In genomic region chr2:41935004-41935401, GRCh38 we compare ENCODE assay signal across 28 cellular contexts.
DNase-seq lines count a peak whose midpoint lies in the region; ATAC-seq and TF ChIP-seq lines count a peak whose summit lies in the region.
"Had no signal": no experiment of that assay in that cellular context is flagged by ENCODE, and none has a peak within 500 bp of the region (broad histone marks: within the 10 kb centered on the region; RNA-seq: fewer than 3 reads in every experiment).

No MANE protein-coding gene starts in this region.

- TF ChIP-seq POLR2A in ovary (IDR thresholded peaks at IDR 0.05), result no peak

- TF ChIP-seq EP300 in ovary (IDR thresholded peaks at IDR 0.05), result no peak

- no peak overlapping the region for H2BK15ac ChIP-seq in H9 (ENCODE audit: low read depth, low read length)

- no peak for ATAC-seq in lower lobe of right lung
- no peak for ATAC-seq in HG02870 (IDR thresholded peaks at IDR 0.05; ENCODE audit: unreplicated experiment)
- ATAC-seq: gastrocnemius medialis; GM23338; stimulated activated effector memory CD8-positive, alpha-beta T cell treated with anti-CD3 and anti-CD28 coated beads, Interleukin-12 subunit alpha, Interleukin-12 subunit beta, amount 100 ng/mL, for 72 hours; upper lobe of right lung had no signal

- H3K56ac ChIP-seq in H9 (ENCODE audit: insufficient read length, low read depth, low read length), result no peak overlapping the region

- H2AK5ac ChIP-seq in H9 (ENCODE audit: insufficient read length, low read length), result no peak overlapping the region

- no peak overlapping the region for H2BK5ac ChIP-seq in H9 (ENCODE audit: insufficient read length, low read length)

- H3K79me2 ChIP-seq in GM23248 (ENCODE audit: insufficient read depth), result no peaks in the 10 kb centered on the region
- H3K79me2 ChIP-seq in H9 (ENCODE audit: insufficient read depth, low read length), result no peaks in the 10 kb centered on the region

- H3K4me3 ChIP-seq in GM23248 (no peak overlapping the region), adipocyte (ENCODE audit: low read length) (peak overlapping the region; percentile 40), lower lobe of right lung (no peak overlapping the region), skeletal muscle tissue (ENCODE audit: low read length in 3 of 3) (no peak overlapping the region), ovary (no peak overlapping the region)
- H3K4me3 ChIP-seq: gastrocnemius medialis, GM23338, psoas muscle, SK-N-MC, upper lobe of right lung had no signal

- H3K9ac ChIP-seq in GM23248 (peak overlapping the region; percentile 63; the same call in 1 of the 2 replicates), adipocyte (ENCODE audit: low read length) (peak overlapping the region; percentile 81), skeletal muscle tissue (ENCODE audit: low read depth in 1 of 3, low read length in 3 of 3) (no peak overlapping the region), H9 (ENCODE audit: extremely low read depth, insufficient read length, low read length) (no peak overlapping the region)

- intact Hi-C loops in lower lobe of right lung (cut with DNase I), result no loop called here
- intact Hi-C loops in ovary (cut with DNase I), result loop anchor here in 1 of 4 donors (10.0 kb wide), 1 partner anchor 120 kb away; no protein-coding TSS in a partner anchor

- peaks cover 63 to 72% of the 10 kb centered on the region in 2 experiments for H3K4me1 Mint-ChIP-seq in H9

- no peak overlapping the region for H4K8ac ChIP-seq in H9 (replicated peaks; ENCODE audit: insufficient read length, low read depth, low read length)

- H3K4ac ChIP-seq in H9 (ENCODE audit: low read depth, low read length), result no peak overlapping the region

- H3K4me3 Mint-ChIP-seq in H9, result no peak overlapping the region
- H3K4me3 Mint-ChIP-seq: CD14-positive monocyte; GM23338; stimulated activated effector memory CD8-positive, alpha-beta T cell treated with anti-CD3 and anti-CD28 coated beads, Interleukin-12 subunit alpha, Interleukin-12 subunit beta, amount 100 ng/mL, for 72 hours had no signal

- H3K27me3 Mint-ChIP-seq in H9 (ENCODE audit: low read depth), result peaks cover 6% of the 10 kb centered on the region

- no peak overlapping the region for H2BK12ac ChIP-seq in H9 (ENCODE audit: insufficient read length, low read depth, low read length)

- no peaks in the 10 kb centered on the region for H3K79me1 ChIP-seq in H9 (ENCODE audit: insufficient read depth, low read depth, low read length, poor library complexity, severe bottlenecking)

- no peaks in the 10 kb centered on the region for H3K36me3 Mint-ChIP-seq in H9 (ENCODE audit: insufficient read depth in 1 of 3, low read depth in 3 of 3)
- H3K36me3 Mint-ChIP-seq: CD14-positive monocyte; stimulated activated effector memory CD8-positive, alpha-beta T cell treated with anti-CD3 and anti-CD28 coated beads, Interleukin-12 subunit alpha, Interleukin-12 subunit beta, amount 100 ng/mL, for 72 hours had no signal

- no peak overlapping the region for H3K14ac ChIP-seq in H9 (ENCODE audit: insufficient read depth, low read length)

- no peaks in the 10 kb centered on the region for H3K27me3 ChIP-seq in GM23248 (replicated peaks; ENCODE audit: insufficient read depth)
- no peaks in the 10 kb centered on the region for H3K27me3 ChIP-seq in adipocyte (replicated peaks; ENCODE audit: control insufficient read depth, insufficient read depth, low read length)
- no peaks in the 10 kb centered on the region for H3K27me3 ChIP-seq in lower lobe of right lung (ENCODE audit: low read depth)
- H3K27me3 ChIP-seq in skeletal muscle tissue (ENCODE audit: control insufficient read depth in 3 of 3, insufficient read depth in 3 of 3, low read length in 3 of 3), result no peaks in the 10 kb centered on the region
- no peaks in the 10 kb centered on the region for H3K27me3 ChIP-seq in H9 (ENCODE audit: insufficient read depth, low read length)
- no peaks in the 10 kb centered on the region for H3K27me3 ChIP-seq in ovary
- H3K27me3 ChIP-seq: gastrocnemius medialis, upper lobe of right lung had no signal

- H3K36me3 ChIP-seq in GM23248 (ENCODE audit: low read depth) (no peaks in the 10 kb centered on the region), adipocyte (ENCODE audit: control insufficient read depth, insufficient read depth, low read length, severe bottlenecking) (no peaks in the 10 kb centered on the region), lower lobe of right lung (no peaks in the 10 kb centered on the region), skeletal muscle tissue (ENCODE audit: control insufficient read depth in 3 of 3, insufficient read depth in 3 of 3, low read length in 3 of 3) (no peaks in the 10 kb centered on the region), ovary (no peaks in the 10 kb centered on the region)
- H3K36me3 ChIP-seq: gastrocnemius medialis, upper lobe of right lung had no signal

- H3K27ac ChIP-seq in GM23248 (peak overlapping the region; percentile 76), lower lobe of right lung (peak overlapping the region; percentile 36), skeletal muscle tissue (ENCODE audit: low read depth, low read length) (peak overlapping the region; percentile 78), H9 (ENCODE audit: insufficient read length, low read depth, low read length) (no peak overlapping the region), ovary (peak overlapping the region in 1 of 2 donors; percentile 88)
- H3K27ac ChIP-seq: SK-N-MC, upper lobe of right lung had no signal

- H3K9me3 ChIP-seq in GM23248 (ENCODE audit: low read depth) (no peaks in the 10 kb centered on the region), adipocyte (ENCODE audit: control insufficient read depth, low read length) (no peaks in the 10 kb centered on the region), lower lobe of right lung (no peaks in the 10 kb centered on the region), skeletal muscle tissue (ENCODE audit: control insufficient read depth in 3 of 3, low read length in 3 of 3) (no peaks in the 10 kb centered on the region), H9 (ENCODE audit: control insufficient read depth, low read depth, low read length) (no peaks in the 10 kb centered on the region), ovary (no peaks in the 10 kb centered on the region)
- H3K9me3 ChIP-seq: gastrocnemius medialis, psoas muscle, upper lobe of right lung had no signal

- H3K9me2 ChIP-seq in GM23248 (ENCODE audit: insufficient read depth), result no peaks in the 10 kb centered on the region

- peaks cover 37% of the 10 kb centered on the region for H3F3A ChIP-seq in GM23248 (ENCODE audit: insufficient read depth)

- H2AFZ ChIP-seq in GM23248, result no peak overlapping the region
- H2AFZ ChIP-seq in H9 (ENCODE audit: low read length), result no peak overlapping the region
- H2AFZ ChIP-seq: GM23338 had no signal

- H4K91ac ChIP-seq in H9 (ENCODE audit: insufficient read length, low read depth, low read length), result no peak overlapping the region

- H3K18ac ChIP-seq in H9 (ENCODE audit: insufficient read length, low read depth, low read length), result no peak overlapping the region

- H3K27ac Mint-ChIP-seq in H9, result no peak overlapping the region
- H3K27ac Mint-ChIP-seq: GM23338; HFFc6; stimulated activated effector memory CD8-positive, alpha-beta T cell treated with anti-CD3 and anti-CD28 coated beads, Interleukin-12 subunit alpha, Interleukin-12 subunit beta, amount 100 ng/mL, for 72 hours had no signal

- H2BK120ac ChIP-seq in H9 (ENCODE audit: low read depth, low read length, poor library complexity, severe bottlenecking), result no peak overlapping the region

- H3K9me3 Mint-ChIP-seq in H9, result no peaks in the 10 kb centered on the region
- H3K9me3 Mint-ChIP-seq: CD14-positive monocyte; GM23338; HFFc6; stimulated activated effector memory CD8-positive, alpha-beta T cell treated with anti-CD3 and anti-CD28 coated beads, Interleukin-12 subunit alpha, Interleukin-12 subunit beta, amount 100 ng/mL, for 72 hours had no signal

- H3K23ac ChIP-seq in H9 (ENCODE audit: insufficient read length, low read depth, low read length), result no peak overlapping the region

- peak overlapping the region; percentile 66 for H3K4me2 ChIP-seq in GM23248 (ENCODE audit: unreplicated experiment)
- no peak overlapping the region for H3K4me2 ChIP-seq in H9 (ENCODE audit: insufficient read depth, insufficient read length, low read length)
- H3K4me2 ChIP-seq: GM23338 had no signal

- DNase-seq in GM23248 (no peak), adipocyte (ENCODE audit: low read depth) (no peak), lower lobe of right lung (no peak), DMS53 (lab: John Stamatoyannopoulos, UW) (no peak), H9 (no peak), ovary (no peak)
- DNase-seq: activated CD4-positive, CD25-positive, alpha-beta regulatory T cell; activated T-cell treated with anti-CD3 and anti-CD28 coated beads, Interleukin-2, amount 50 U/mL, for 48 hours; DND-41; gastrocnemius medialis; GF-D8; HFFc6; hippocampal formation; KBM-7; NCI-H1092 treated with DMSO at 0.1 percent for 48 hours; NCI-H187; NCI-H2171; NCI-H82; stimulated activated CD4-positive, alpha-beta T cell treated with anti-CD3 and anti-CD28 coated beads, Interleukin-15, amount 100 ng/mL, for 24 hours; T-helper 1 cell; upper lobe of right lung had no signal

- WGBS in GM23248 (ENCODE audit: low coverage in 1 of 2, low lambda C conversion rate in 2 of 2, missing lambda C conversion rate in 2 of 2), 2 experiments, result 95 to 97% methylated on average over 2 of the region's 2 CpGs
- no CpG with 5 or more reads among the region's 2 CpGs for WGBS in H9 (ENCODE audit: extremely low coverage, insufficient read length, low lambda C conversion rate)
- 63 to 78% (median 76%) methylated on average over 2 of the region's 2 CpGs for WGBS in ovary, 3 donors

- H4K20me1 ChIP-seq in GM23248 (ENCODE audit: insufficient read depth) (no peaks in the 10 kb centered on the region), H9 (ENCODE audit: control insufficient read depth, insufficient read depth, insufficient read length) (no peaks in the 10 kb centered on the region)

- H3K4me1 ChIP-seq in GM23248 (ENCODE audit: insufficient read depth) (peaks cover 47% of the 10 kb centered on the region), adipocyte (ENCODE audit: control insufficient read depth, insufficient read depth, low read length) (peaks cover 79% of the 10 kb centered on the region), lower lobe of right lung (peaks cover 16% of the 10 kb centered on the region), skeletal muscle tissue (ENCODE audit: control insufficient read depth in 3 of 3, insufficient read depth in 3 of 3, low read length in 3 of 3) (peaks cover 41 to 64% (median 55%) of the 10 kb centered on the region in 3 donors), H9 (ENCODE audit: insufficient read depth, low read length) (peaks cover 15% of the 10 kb centered on the region; the same call in 1 of the 2 replicates), ovary (ENCODE audit: insufficient read depth) (peaks cover 46% of the 10 kb centered on the region)

- no peaks in the 10 kb centered on the region for H3K23me2 ChIP-seq in H9 (ENCODE audit: insufficient read length, low read depth, low read length, poor library complexity, severe bottlenecking)

- H4K5ac ChIP-seq in H9 (ENCODE audit: insufficient read length, low read depth, low read length), result no peak overlapping the region

- in situ Hi-C loops in GM23248 (cut with MboI), result no loop called here

- TF ChIP-seq CTCF in lower lobe of right lung (IDR thresholded peaks at IDR 0.05) (no peak), H9 (conservative IDR thresholded peaks at IDR 0.05) (no peak), ovary (IDR thresholded peaks at IDR 0.05) (no peak)

- no peak overlapping the region for H3T11ph ChIP-seq in H9 (ENCODE audit: low read length)

- H2BK20ac ChIP-seq in H9 (ENCODE audit: low read depth, low read length, poor library complexity, severe bottlenecking), result no peak overlapping the region

Comparison
In these comparisons a context has a peak if more than half of its experiments do, and no peak if none do; other contexts are left out.
1. H3K9ac ChIP-seq: peak in GM23248 (single experiment) and adipocyte (single experiment); none in skeletal muscle tissue (0 of 3) and H9 (single experiment).